ENCODE assay signal across 1 cellular context in the genomic region with DNA sequence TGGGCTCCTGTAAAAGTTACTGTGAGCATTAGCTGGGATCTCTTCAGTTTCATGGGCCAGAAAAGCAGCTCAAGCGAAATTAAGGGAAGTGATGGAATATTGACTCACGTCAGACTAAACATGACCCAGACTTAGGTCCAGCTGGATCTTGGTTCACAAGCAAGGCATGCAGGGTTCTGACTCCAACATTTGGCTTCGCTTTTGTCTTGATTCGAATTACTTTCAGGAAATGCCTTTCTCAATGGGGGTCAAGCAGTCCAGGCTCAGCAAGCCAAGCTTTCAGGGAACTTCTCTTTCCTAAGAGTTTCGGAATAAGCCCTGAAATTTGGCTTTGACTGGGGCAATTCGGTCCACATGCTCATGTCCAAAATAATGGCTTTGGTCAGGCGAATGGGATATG.
TF ChIP-seq lines count a peak whose summit lies in the region.

No MANE protein-coding gene starts in this region.

TF ChIP-seq in H1, 55 proteins besides CTCF, POLR2A, EP300 and RAD21:
- TF ChIP-seq EZH2 (IDR thresholded peaks at IDR 0.05; ENCODE audit: low read depth, low read length, severe bottlenecking) (no peak), ATF3 (IDR thresholded peaks at IDR 0.05; ENCODE audit: insufficient read depth, low read depth, low read length) (no peak), RBBP5 (IDR thresholded peaks at IDR 0.05; ENCODE audit: borderline replicate concordance, low read depth, low read length) (no peak), EGR1 (IDR thresholded peaks at IDR 0.05; ENCODE audit: borderline replicate concordance, low read depth, low read length) (no peak)
TF ChIP-seq in H1: peak in this region for 0.
